ENCODE assay signal across 16 cellular contexts in genomic region chr4:27360651-27361347, GRCh38.
DNase-seq lines count a peak whose midpoint lies in the region; ATAC-seq and TF ChIP-seq lines count a peak whose summit lies in the region.
"Had no signal": no experiment of that assay in that cellular context is flagged by ENCODE, and none has a peak within 500 bp of the region (broad histone marks: within the 10 kb centered on the region; RNA-seq: fewer than 3 reads in every experiment).

No MANE protein-coding gene starts in this region.

- ATAC-seq in mucosa of descending colon = peak; percentile 54

- H3K4me2 ChIP-seq in MM.1S (ENCODE audit: low read depth, low read length) = no peak overlapping the region
- H3K4me2 ChIP-seq: BLaER1 had no signal

- H4K20me1 ChIP-seq in MM.1S (ENCODE audit: insufficient read depth, low read length) = no peaks in the 10 kb centered on the region
- H4K20me1 ChIP-seq: BLaER1 had no signal

- H3K27me3 ChIP-seq in BJ (ENCODE audit: control insufficient read depth, insufficient read depth, low read length) = no peaks in the 10 kb centered on the region
- H3K27me3 ChIP-seq in MG63 = no peaks in the 10 kb centered on the region
- H3K27me3 ChIP-seq in endodermal cell (ENCODE audit: control insufficient read depth, insufficient read depth, low read length, poor library complexity, severe bottlenecking) = no peaks in the 10 kb centered on the region
- no peaks in the 10 kb centered on the region for H3K27me3 ChIP-seq in MM.1S (replicated peaks; ENCODE audit: insufficient read depth, low read length)
- H3K27me3 ChIP-seq in testis = no peaks in the 10 kb centered on the region
- H3K27me3 ChIP-seq: BLaER1 had no signal

- H3K4me1 ChIP-seq in endodermal cell (ENCODE audit: control insufficient read depth, insufficient read depth, low read length) (peaks cover 20% of the 10 kb centered on the region), mucosa of descending colon (ENCODE audit: low read depth) (no peaks in the 10 kb centered on the region), MM.1S (ENCODE audit: low read length) (peaks cover 28% of the 10 kb centered on the region), testis (no peaks in the 10 kb centered on the region)

- H3K9ac ChIP-seq in endodermal cell (ENCODE audit: extremely low read depth, low read length, poor library complexity, severe bottlenecking) = no peak overlapping the region
- no peak overlapping the region for H3K9ac ChIP-seq in MM.1S (ENCODE audit: low read length)
- H3K9ac ChIP-seq: BLaER1 had no signal

- H2AFZ ChIP-seq in MM.1S (ENCODE audit: low read length) = no peak overlapping the region

- no peak for TF ChIP-seq CTCF in BJ (IDR thresholded peaks at IDR 0.05; ENCODE audit: insufficient read depth, low read depth, low read length)
- TF ChIP-seq CTCF in endodermal cell (conservative IDR thresholded peaks at IDR 0.05) = no peak
- TF ChIP-seq CTCF in mucosa of descending colon (IDR thresholded peaks at IDR 0.05) = no peak
- no peak for TF ChIP-seq CTCF in MM.1S (IDR thresholded peaks at IDR 0.05; ENCODE audit: low read length)
- TF ChIP-seq CTCF in testis (IDR thresholded peaks at IDR 0.05) = no peak

- intact Hi-C loops in mucosa of descending colon (cut with DNase I, micrococcal nuclease) (no loop called here), testis (cut with DNase I; ENCODE audit: low total_unique reads) (no loop called here)

- H3F3A ChIP-seq in MM.1S (ENCODE audit: insufficient read depth, low read length) = peaks cover 10% of the 10 kb centered on the region; the same call in 1 of the 2 replicates

- no peak overlapping the region for H3K4me3 ChIP-seq in BJ (ENCODE audit: low read depth, low read length)
- no peak overlapping the region for H3K4me3 ChIP-seq in MG63
- H3K4me3 ChIP-seq in endodermal cell (ENCODE audit: low read length) = no peak overlapping the region
- H3K4me3 ChIP-seq in mucosa of descending colon = no peak overlapping the region
- no peak overlapping the region for H3K4me3 ChIP-seq in MM.1S (ENCODE audit: low read length)
- H3K4me3 ChIP-seq in testis = no peak overlapping the region
- H3K4me3 ChIP-seq: BLaER1 had no signal

- POLR2A ChIA-PET in BJ (lab: Charles Lee) = interaction anchor here (0.6 kb wide), 1 partner anchor 236 kb away, joined by 3 read pairs; no protein-coding TSS in a partner anchor

- WGBS in endodermal cell (ENCODE audit: insufficient coverage in 1 of 2, insufficient read length in 1 of 2), 2 experiments = 63 to 76% methylated on average over 7 of the region's 7 CpGs
- 36 to 42% methylated on average over 7 of the region's 7 CpGs for WGBS in testis, 2 donors

- CTCF ChIA-PET in BJ (lab: Yijun Ruan, JAX) = interaction anchor here (0.6 to 1.0 kb wide), 2 partner anchors 44 to 184 kb away, joined by 3 read pairs; no protein-coding TSS in a partner anchor

- no peak for TF ChIP-seq POLR2A in testis (IDR thresholded peaks at IDR 0.05)

- peaks cover 37% of the 10 kb centered on the region for H3K4me1 Mint-ChIP-seq in endodermal cell

- H3K36me3 Mint-ChIP-seq in endodermal cell (ENCODE audit: low read depth) = no peaks in the 10 kb centered on the region
- H3K36me3 Mint-ChIP-seq: activated naive CD8-positive, alpha-beta T cell had no signal

- H3K9me3 ChIP-seq in MG63 (no peaks in the 10 kb centered on the region), endodermal cell (ENCODE audit: control insufficient read depth, low read length) (no peaks in the 10 kb centered on the region), mucosa of descending colon (no peaks in the 10 kb centered on the region), MM.1S (replicated peaks; ENCODE audit: insufficient read depth, low read length) (no peaks in the 10 kb centered on the region), testis (no peaks in the 10 kb centered on the region)
- H3K9me3 ChIP-seq: BLaER1 had no signal

- no peaks in the 10 kb centered on the region for H3K9me2 ChIP-seq in MM.1S (replicated peaks; ENCODE audit: insufficient read depth, low read length)

- H3K27ac ChIP-seq in endodermal cell (ENCODE audit: low read depth, low read length) = peak overlapping the region; percentile 89
- no peak overlapping the region for H3K27ac ChIP-seq in MM.1S (ENCODE audit: low read length)
- no peak overlapping the region for H3K27ac ChIP-seq in testis
- H3K27ac ChIP-seq: BLaER1 had no signal

- H3K9me3 Mint-ChIP-seq in endodermal cell = no peaks in the 10 kb centered on the region
- H3K9me3 Mint-ChIP-seq: T-helper 1 cell treated with Interleukin-12 subunit alpha and Interleukin-12 subunit beta and Interleukin-4 antibody, amounts not matched to agents 30 μg/mL and 1 μg/mL, for 36 hours had no signal

- no peaks in the 10 kb centered on the region for H3K27me3 Mint-ChIP-seq in endodermal cell (ENCODE audit: insufficient read depth)
- H3K27me3 Mint-ChIP-seq: activated naive CD8-positive, alpha-beta T cell had no signal

- no peak overlapping the region for H3K27ac Mint-ChIP-seq in endodermal cell
- H3K27ac Mint-ChIP-seq: activated naive CD8-positive, alpha-beta T cell; T-helper 1 cell treated with Interleukin-12 subunit alpha and Interleukin-12 subunit beta and Interleukin-4 antibody, amounts not matched to agents 30 μg/mL and 1 μg/mL, for 36 hours had no signal

- no peak overlapping the region for H3K4me3 Mint-ChIP-seq in endodermal cell
- H3K4me3 Mint-ChIP-seq: activated naive CD8-positive, alpha-beta T cell; T-helper 1 cell treated with Interleukin-12 subunit alpha and Interleukin-12 subunit beta and Interleukin-4 antibody, amounts not matched to agents 30 μg/mL and 1 μg/mL, for 36 hours had no signal

- H3K79me2 ChIP-seq in MM.1S (ENCODE audit: low read length) = no peaks in the 10 kb centered on the region

- H3K36me3 ChIP-seq in BJ (ENCODE audit: control insufficient read depth, insufficient read depth, low read length) (no peaks in the 10 kb centered on the region), MG63 (no peaks in the 10 kb centered on the region), endodermal cell (ENCODE audit: control insufficient read depth, insufficient read depth, low read length) (no peaks in the 10 kb centered on the region), mucosa of descending colon (ENCODE audit: low read depth) (no peaks in the 10 kb centered on the region), MM.1S (replicated peaks; ENCODE audit: insufficient read depth, low read length) (no peaks in the 10 kb centered on the region), testis (ENCODE audit: low read depth, missing control alignments) (no peaks in the 10 kb centered on the region)
- H3K36me3 ChIP-seq: BLaER1 had no signal

- peak; percentile 74 for DNase-seq in BJ (ENCODE audit: low read depth)
- peak; percentile 68 for DNase-seq in MG63
- DNase-seq in endodermal cell = peak; percentile 60
- DNase-seq in mucosa of descending colon = no peak
- DNase-seq in MM.1S = no peak
- DNase-seq in testis = no peak
- no peak for DNase-seq in activated CD4-positive, alpha-beta T cell treated with anti-CD3 and anti-CD28 coated beads, Interleukin-2, amount 50 U/mL, for 4 hours
- DNase-seq in Kasumi-1 (lab: John Stamatoyannopoulos, UW) = no peak
- DNase-seq: GDM1, hippocampal formation, NCI-H1092 treated with DMSO at 0.1 percent for 48 hours, NCI-H774, small intestine had no signal

Comparison
In these comparisons a context has a peak if more than half of its experiments do, and no peak if none do; other contexts are left out.
1. DNase-seq: peak in BJ (single experiment), MG63 (single experiment) and endodermal cell (single experiment); none in mucosa of descending colon (0 of 3), MM.1S (single experiment), testis (single experiment), activated CD4-positive, alpha-beta T cell treated with anti-CD3 and anti-CD28 coated beads, Interleukin-2, amount 50 U/mL, for 4 hours (0 of 2) and Kasumi-1 (0 of 2).